ENCODE assay signal across 26 cellular contexts in genomic region chr12:41174602-41175001, GRCh38. TPM values are rescaled to one million over a fixed set of nuclear protein-coding genes. Genes with fewer than 3 reads are reported as not detected.
"Had no signal": no experiment of that assay in that cellular context is flagged by ENCODE, and none has a peak within 500 bp of the region (broad histone marks: within the 10 kb centered on the region; RNA-seq: fewer than 3 reads in every experiment).

No MANE protein-coding gene starts in this region.

- DNase-seq: activated CD4-positive, alpha-beta T cell treated with anti-CD3 and anti-CD28 coated beads for 36 hours; activated CD4-positive, alpha-beta T cell treated with anti-CD3 and anti-CD28 coated beads, Interleukin-2, amount 10 ng/mL, durations not matched to agents 7 days and 5 days; activated CD4-positive, alpha-beta T cell treated with anti-CD3 and anti-CD28 coated beads, Interleukin-2, amount 50 U/mL, for 48 hours; activated CD8-positive, alpha-beta T cell treated with anti-CD3 and anti-CD28 coated beads, Interleukin-2, amount 10 ng/mL, durations not matched to agents 7 days and 5 days; activated gamma-delta T cell; activated naive CD4-positive, alpha-beta T cell treated with Interleukin-2 at 50 U/mL for 16 hours; activated naive CD8-positive, alpha-beta T cell treated with anti-CD3 and anti-CD28 coated beads, Interleukin-2, amount 10 ng/mL, durations not matched to agents 7 days and 5 days; activated T-cell treated with anti-CD3 and anti-CD28 coated beads, Interleukin-2, amount 50 U/mL, for 24 hours; amygdala; Kasumi-1; MG63; NCI-H1048; NCI-H1105 treated with DMSO at 0.1 percent for 48 hours; NCI-H1436; NCI-H1694; NCI-H1930; NCI-H2081 treated with DMSO at 0.1 percent for 48 hours; NCI-H226; NCI-H526 treated with DMSO at 0.1 percent for 48 hours; NCI-H774; SHP77; SK-N-SH had no signal

RNA-seq across cellular contexts. Expression of gene PDZRN4, which starts 13.5 kb away (rescaled TPM):
- total RNA-seq: activated CD4-positive, alpha-beta T cell treated with anti-CD3 and anti-CD28 coated beads for 36 hours; activated CD4-positive, alpha-beta T cell treated with anti-CD3 and anti-CD28 coated beads, Interleukin-2, amount 10 ng/mL, durations not matched to agents 7 days and 5 days; activated CD8-positive, alpha-beta T cell treated with anti-CD3 and anti-CD28 coated beads, Interleukin-2, amount 10 ng/mL, durations not matched to agents 7 days and 5 days; activated naive CD8-positive, alpha-beta T cell treated with anti-CD3 and anti-CD28 coated beads, Interleukin-2, amount 10 ng/mL, durations not matched to agents 7 days and 5 days; activated T-helper 2 cell treated with anti-CD3 and anti-CD28 coated beads, Interferon-gamma antibody, Interleukin-2, Interleukin-4, amounts not matched to agents 10 μg/mL and 5 μg/mL and 100 μg/mL, durations not matched to agents 14 hours and 24 hours and 36 hours; NCI-H460; RPMI7951; SJSA1 had no signal
